In the genomic region with DNA sequence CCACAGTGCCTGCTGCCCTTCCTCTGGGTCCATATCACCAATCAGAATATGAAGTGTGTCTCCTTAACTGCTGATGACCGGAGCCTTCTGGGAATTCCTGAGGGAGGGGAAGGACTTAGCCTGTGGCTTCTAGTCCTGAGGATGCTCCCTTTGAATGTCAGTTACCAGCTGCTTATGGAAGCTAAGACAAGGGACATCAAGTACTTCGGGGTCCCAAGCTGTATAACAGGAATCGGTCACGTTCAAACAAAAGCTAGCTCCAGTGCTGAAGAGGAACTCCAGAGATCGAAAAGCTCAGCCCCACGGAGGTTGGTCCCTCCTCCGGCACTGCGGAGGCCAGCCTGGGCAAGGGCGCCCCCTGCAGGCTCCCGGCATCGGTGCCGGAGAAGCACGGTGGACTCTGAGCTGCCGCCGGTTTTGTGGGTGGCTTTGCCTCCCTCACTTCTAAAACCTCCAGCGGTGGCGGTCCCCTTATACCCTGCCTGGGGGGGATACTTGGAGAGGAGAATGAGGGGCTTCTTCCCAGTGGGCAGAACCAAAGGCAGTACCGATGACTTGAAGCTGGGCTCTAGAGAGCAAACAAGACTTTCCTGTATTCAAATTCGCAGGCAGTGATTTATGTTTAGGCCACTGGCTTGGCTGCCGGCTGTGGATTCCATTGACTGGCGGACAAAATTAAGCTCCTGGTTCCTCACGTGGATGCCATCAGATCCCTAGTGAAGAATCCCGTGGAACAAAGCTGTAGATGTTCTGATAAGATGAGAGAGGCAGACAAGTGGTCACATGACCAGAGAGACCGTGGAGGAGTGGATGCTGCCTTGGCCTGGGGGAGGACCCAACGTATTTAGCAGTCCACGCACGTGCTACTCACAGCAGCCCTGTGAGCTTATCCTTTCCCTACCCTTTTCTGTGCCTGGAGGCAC, we compare ENCODE assay signal across 1 cellular context.
TF ChIP-seq lines count a peak whose summit lies in the region.

No MANE protein-coding gene starts in this region.

TF ChIP-seq in HepG2, 621 proteins besides CTCF, POLR2A, EP300 and RAD21 (continued from another document and continues in another):
- no peak for TF ChIP-seq RFX3 (CRISPR knock-in tag; IDR thresholded peaks at IDR 0.05)
- no peak for TF ChIP-seq JUND (CRISPR knock-in tag; IDR thresholded peaks at IDR 0.05)
- peak; percentile 49; the same call in 1 of the 2 replicates for TF ChIP-seq ZNF350 (CRISPR knock-in tag; IDR thresholded peaks at IDR 0.05; ENCODE audit: borderline replicate concordance, low read depth)
- no peak for TF ChIP-seq FOXA3 (CRISPR knock-in tag; IDR thresholded peaks at IDR 0.05)
- TF ChIP-seq IKZF1 (IDR thresholded peaks at IDR 0.05), result no peak
- no peak for TF ChIP-seq GTF3A (CRISPR knock-in tag; conservative IDR thresholded peaks at IDR 0.05)
- TF ChIP-seq, protein P1, sequence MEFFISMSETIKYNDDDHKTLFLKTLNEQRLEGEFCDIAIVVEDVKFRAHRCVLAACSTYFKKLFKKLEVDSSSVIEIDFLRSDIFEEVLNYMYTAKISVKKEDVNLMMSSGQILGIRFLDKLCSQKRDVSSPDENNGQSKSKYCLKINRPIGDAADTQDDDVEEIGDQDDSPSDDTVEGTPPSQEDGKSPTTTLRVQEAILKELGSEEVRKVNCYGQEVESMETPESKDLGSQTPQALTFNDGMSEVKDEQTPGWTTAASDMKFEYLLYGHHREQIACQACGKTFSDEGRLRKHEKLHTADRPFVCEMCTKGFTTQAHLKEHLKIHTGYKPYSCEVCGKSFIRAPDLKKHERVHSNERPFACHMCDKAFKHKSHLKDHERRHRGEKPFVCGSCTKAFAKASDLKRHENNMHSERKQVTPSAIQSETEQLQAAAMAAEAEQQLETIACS (CRISPR knock-in tag; IDR thresholded peaks at IDR 0.05), result no peak
- peak; percentile 57 for TF ChIP-seq ZNF605 (CRISPR knock-in tag; IDR thresholded peaks at IDR 0.05)
- TF ChIP-seq HNRNPK (IDR thresholded peaks at IDR 0.05; ENCODE audit: low read depth, low read length, poor library complexity, severe bottlenecking), result no peak
- peak; percentile 65 for TF ChIP-seq SALL1 (CRISPR knock-in tag; IDR thresholded peaks at IDR 0.05)
- TF ChIP-seq ZMYM3 (CRISPR knock-in tag; IDR thresholded peaks at IDR 0.05), result no peak
- no peak for TF ChIP-seq ZNF543 (CRISPR knock-in tag; IDR thresholded peaks at IDR 0.05)
- TF ChIP-seq, protein P2, sequence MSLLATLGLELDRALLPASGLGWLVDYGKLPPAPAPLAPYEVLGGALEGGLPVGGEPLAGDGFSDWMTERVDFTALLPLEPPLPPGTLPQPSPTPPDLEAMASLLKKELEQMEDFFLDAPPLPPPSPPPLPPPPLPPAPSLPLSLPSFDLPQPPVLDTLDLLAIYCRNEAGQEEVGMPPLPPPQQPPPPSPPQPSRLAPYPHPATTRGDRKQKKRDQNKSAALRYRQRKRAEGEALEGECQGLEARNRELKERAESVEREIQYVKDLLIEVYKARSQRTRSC (CRISPR knock-in tag; IDR thresholded peaks at IDR 0.05; ENCODE audit: low read depth), result no peak
- TF ChIP-seq ZNF468 (CRISPR knock-in tag; IDR thresholded peaks at IDR 0.05), result no peak
- TF ChIP-seq ZNF530 (CRISPR knock-in tag; IDR thresholded peaks at IDR 0.05; ENCODE audit: low read depth), result no peak
- peak; percentile 98 for TF ChIP-seq ZFAT (CRISPR knock-in tag; conservative IDR thresholded peaks at IDR 0.05)
- TF ChIP-seq CC2D1A (CRISPR knock-in tag; IDR thresholded peaks at IDR 0.05), result no peak
- TF ChIP-seq TOE1 (CRISPR knock-in tag; IDR thresholded peaks at IDR 0.05), result no peak
- TF ChIP-seq, protein P3, sequence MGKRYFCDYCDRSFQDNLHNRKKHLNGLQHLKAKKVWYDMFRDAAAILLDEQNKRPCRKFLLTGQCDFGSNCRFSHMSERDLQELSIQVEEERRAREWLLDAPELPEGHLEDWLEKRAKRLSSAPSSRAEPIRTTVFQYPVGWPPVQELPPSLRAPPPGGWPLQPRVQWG (CRISPR knock-in tag; IDR thresholded peaks at IDR 0.05; ENCODE audit: borderline replicate concordance, low read depth), result no peak
- TF ChIP-seq MBNL3 (CRISPR knock-in tag; conservative IDR thresholded peaks at IDR 0.05), result no peak
- no peak for TF ChIP-seq ZNF709 (CRISPR knock-in tag; IDR thresholded peaks at IDR 0.05)
- no peak for TF ChIP-seq ZNF160 (CRISPR knock-in tag; IDR thresholded peaks at IDR 0.05)
- peak; percentile 58; the same call in 1 of the 2 replicates for TF ChIP-seq GATAD1 (CRISPR knock-in tag; IDR thresholded peaks at IDR 0.05)
- no peak for TF ChIP-seq CBX1 (IDR thresholded peaks at IDR 0.05; ENCODE audit: low read depth)
- no peak for TF ChIP-seq ZNF749 (CRISPR knock-in tag; IDR thresholded peaks at IDR 0.05; ENCODE audit: borderline replicate concordance)
- TF ChIP-seq SAFB2 (CRISPR knock-in tag; IDR thresholded peaks at IDR 0.05; ENCODE audit: borderline replicate concordance, low read depth), result no peak
- TF ChIP-seq FOXA1 (IDR thresholded peaks at IDR 0.05), result no peak
- no peak for TF ChIP-seq FOXA1 (CRISPR knock-in tag; IDR thresholded peaks at IDR 0.05)
- TF ChIP-seq ZSCAN29 (CRISPR knock-in tag; conservative IDR thresholded peaks at IDR 0.05), result no peak
- TF ChIP-seq MZF1 (CRISPR knock-in tag; IDR thresholded peaks at IDR 0.05; ENCODE audit: borderline replicate concordance), result no peak
- TF ChIP-seq, protein P4, sequence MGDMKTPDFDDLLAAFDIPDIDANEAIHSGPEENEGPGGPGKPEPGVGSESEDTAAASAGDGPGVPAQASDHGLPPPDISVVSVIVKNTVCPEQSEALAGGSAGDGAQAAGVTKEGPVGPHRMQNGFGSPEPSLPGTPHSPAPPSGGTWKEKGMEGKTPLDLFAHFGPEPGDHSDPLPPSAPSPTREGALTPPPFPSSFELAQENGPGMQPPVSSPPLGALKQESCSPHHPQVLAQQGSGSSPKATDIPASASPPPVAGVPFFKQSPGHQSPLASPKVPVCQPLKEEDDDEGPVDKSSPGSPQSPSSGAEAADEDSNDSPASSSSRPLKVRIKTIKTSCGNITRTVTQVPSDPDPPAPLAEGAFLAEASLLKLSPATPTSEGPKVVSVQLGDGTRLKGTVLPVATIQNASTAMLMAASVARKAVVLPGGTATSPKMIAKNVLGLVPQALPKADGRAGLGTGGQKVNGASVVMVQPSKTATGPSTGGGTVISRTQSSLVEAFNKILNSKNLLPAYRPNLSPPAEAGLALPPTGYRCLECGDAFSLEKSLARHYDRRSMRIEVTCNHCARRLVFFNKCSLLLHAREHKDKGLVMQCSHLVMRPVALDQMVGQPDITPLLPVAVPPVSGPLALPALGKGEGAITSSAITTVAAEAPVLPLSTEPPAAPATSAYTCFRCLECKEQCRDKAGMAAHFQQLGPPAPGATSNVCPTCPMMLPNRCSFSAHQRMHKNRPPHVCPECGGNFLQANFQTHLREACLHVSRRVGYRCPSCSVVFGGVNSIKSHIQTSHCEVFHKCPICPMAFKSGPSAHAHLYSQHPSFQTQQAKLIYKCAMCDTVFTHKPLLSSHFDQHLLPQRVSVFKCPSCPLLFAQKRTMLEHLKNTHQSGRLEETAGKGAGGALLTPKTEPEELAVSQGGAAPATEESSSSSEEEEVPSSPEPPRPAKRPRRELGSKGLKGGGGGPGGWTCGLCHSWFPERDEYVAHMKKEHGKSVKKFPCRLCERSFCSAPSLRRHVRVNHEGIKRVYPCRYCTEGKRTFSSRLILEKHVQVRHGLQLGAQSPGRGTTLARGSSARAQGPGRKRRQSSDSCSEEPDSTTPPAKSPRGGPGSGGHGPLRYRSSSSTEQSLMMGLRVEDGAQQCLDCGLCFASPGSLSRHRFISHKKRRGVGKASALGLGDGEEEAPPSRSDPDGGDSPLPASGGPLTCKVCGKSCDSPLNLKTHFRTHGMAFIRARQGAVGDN (CRISPR knock-in tag; IDR thresholded peaks at IDR 0.05), result peak; percentile 74
- no peak for TF ChIP-seq ZNF549 (CRISPR knock-in tag; IDR thresholded peaks at IDR 0.05)
- TF ChIP-seq, protein P5, sequence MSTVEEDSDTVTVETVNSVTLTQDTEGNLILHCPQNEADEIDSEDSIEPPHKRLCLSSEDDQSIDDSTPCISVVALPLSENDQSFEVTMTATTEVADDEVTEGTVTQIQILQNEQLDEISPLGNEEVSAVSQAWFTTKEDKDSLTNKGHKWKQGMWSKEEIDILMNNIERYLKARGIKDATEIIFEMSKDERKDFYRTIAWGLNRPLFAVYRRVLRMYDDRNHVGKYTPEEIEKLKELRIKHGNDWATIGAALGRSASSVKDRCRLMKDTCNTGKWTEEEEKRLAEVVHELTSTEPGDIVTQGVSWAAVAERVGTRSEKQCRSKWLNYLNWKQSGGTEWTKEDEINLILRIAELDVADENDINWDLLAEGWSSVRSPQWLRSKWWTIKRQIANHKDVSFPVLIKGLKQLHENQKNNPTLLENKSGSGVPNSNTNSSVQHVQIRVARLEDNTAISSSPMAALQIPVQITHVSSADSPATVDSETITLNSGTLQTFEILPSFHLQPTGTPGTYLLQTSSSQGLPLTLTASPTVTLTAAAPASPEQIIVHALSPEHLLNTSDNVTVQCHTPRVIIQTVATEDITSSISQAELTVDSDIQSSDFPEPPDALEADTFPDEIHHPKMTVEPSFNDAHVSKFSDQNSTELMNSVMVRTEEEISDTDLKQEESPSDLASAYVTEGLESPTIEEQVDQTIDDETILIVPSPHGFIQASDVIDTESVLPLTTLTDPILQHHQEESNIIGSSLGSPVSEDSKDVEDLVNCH (CRISPR knock-in tag; IDR thresholded peaks at IDR 0.05), result no peak
- TF ChIP-seq KDM1A (CRISPR knock-in tag; IDR thresholded peaks at IDR 0.05), result no peak
- no peak for TF ChIP-seq ZNF383 (CRISPR knock-in tag; IDR thresholded peaks at IDR 0.05; ENCODE audit: borderline replicate concordance)
- TF ChIP-seq, protein P6, sequence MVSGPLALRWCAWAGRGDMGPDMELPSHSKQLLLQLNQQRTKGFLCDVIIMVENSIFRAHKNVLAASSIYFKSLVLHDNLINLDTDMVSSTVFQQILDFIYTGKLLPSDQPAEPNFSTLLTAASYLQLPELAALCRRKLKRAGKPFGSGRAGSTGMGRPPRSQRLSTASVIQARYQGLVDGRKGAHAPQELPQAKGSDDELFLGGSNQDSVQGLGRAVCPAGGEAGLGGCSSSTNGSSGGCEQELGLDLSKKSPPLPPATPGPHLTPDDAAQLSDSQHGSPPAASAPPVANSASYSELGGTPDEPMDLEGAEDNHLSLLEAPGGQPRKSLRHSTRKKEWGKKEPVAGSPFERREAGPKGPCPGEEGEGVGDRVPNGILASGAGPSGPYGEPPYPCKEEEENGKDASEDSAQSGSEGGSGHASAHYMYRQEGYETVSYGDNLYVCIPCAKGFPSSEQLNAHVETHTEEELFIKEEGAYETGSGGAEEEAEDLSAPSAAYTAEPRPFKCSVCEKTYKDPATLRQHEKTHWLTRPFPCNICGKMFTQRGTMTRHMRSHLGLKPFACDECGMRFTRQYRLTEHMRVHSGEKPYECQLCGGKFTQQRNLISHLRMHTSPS (CRISPR knock-in tag; IDR thresholded peaks at IDR 0.05; ENCODE audit: low read depth), result no peak
- TF ChIP-seq HNRNPL (IDR thresholded peaks at IDR 0.05; ENCODE audit: low read depth, low read length), result no peak
- 0 out of 2 replicates have a peak, but pooled peaks have one; percentile 41 for TF ChIP-seq CAMTA2 (CRISPR knock-in tag; IDR thresholded peaks at IDR 0.05; ENCODE audit: borderline replicate concordance)
- TF ChIP-seq TCF7 (IDR thresholded peaks at IDR 0.05; ENCODE audit: low read depth), result no peak
- no peak for TF ChIP-seq ZNF33B (CRISPR knock-in tag; IDR thresholded peaks at IDR 0.05)
- TF ChIP-seq, protein P7, sequence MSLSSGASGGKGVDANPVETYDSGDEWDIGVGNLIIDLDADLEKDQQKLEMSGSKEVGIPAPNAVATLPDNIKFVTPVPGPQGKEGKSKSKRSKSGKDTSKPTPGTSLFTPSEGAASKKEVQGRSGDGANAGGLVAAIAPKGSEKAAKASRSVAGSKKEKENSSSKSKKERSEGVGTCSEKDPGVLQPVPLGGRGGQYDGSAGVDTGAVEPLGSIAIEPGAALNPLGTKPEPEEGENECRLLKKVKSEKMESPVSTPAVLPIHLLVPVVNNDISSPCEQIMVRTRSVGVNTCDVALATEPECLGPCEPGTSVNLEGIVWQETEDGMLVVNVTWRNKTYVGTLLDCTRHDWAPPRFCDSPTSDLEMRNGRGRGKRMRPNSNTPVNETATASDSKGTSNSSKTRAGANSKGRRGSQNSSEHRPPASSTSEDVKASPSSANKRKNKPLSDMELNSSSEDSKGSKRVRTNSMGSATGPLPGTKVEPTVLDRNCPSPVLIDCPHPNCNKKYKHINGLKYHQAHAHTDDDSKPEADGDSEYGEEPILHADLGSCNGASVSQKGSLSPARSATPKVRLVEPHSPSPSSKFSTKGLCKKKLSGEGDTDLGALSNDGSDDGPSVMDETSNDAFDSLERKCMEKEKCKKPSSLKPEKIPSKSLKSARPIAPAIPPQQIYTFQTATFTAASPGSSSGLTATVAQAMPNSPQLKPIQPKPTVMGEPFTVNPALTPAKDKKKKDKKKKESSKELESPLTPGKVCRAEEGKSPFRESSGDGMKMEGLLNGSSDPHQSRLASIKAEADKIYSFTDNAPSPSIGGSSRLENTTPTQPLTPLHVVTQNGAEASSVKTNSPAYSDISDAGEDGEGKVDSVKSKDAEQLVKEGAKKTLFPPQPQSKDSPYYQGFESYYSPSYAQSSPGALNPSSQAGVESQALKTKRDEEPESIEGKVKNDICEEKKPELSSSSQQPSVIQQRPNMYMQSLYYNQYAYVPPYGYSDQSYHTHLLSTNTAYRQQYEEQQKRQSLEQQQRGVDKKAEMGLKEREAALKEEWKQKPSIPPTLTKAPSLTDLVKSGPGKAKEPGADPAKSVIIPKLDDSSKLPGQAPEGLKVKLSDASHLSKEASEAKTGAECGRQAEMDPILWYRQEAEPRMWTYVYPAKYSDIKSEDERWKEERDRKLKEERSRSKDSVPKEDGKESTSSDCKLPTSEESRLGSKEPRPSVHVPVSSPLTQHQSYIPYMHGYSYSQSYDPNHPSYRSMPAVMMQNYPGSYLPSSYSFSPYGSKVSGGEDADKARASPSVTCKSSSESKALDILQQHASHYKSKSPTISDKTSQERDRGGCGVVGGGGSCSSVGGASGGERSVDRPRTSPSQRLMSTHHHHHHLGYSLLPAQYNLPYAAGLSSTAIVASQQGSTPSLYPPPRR (CRISPR knock-in tag; IDR thresholded peaks at IDR 0.05; ENCODE audit: borderline replicate concordance), result no peak
- TF ChIP-seq, protein P8, sequence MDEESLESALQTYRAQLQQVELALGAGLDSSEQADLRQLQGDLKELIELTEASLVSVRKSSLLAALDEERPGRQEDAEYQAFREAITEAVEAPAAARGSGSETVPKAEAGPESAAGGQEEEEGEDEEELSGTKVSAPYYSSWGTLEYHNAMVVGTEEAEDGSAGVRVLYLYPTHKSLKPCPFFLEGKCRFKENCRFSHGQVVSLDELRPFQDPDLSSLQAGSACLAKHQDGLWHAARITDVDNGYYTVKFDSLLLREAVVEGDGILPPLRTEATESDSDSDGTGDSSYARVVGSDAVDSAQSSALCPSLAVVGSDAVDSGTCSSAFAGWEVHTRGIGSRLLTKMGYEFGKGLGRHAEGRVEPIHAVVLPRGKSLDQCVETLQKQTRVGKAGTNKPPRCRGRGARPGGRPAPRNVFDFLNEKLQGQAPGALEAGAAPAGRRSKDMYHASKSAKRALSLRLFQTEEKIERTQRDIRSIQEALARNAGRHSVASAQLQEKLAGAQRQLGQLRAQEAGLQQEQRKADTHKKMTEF (CRISPR knock-in tag; IDR thresholded peaks at IDR 0.05), result peak; percentile 60; the same call in 1 of the 2 replicates
- no peak for TF ChIP-seq ZNF367 (CRISPR knock-in tag; IDR thresholded peaks at IDR 0.05; ENCODE audit: borderline replicate concordance)
- no peak for TF ChIP-seq ZNF558 (CRISPR knock-in tag; IDR thresholded peaks at IDR 0.05; ENCODE audit: borderline replicate concordance)
- no peak for TF ChIP-seq SP2 (CRISPR knock-in tag; IDR thresholded peaks at IDR 0.05)
- TF ChIP-seq ZNF674 (CRISPR knock-in tag; IDR thresholded peaks at IDR 0.05; ENCODE audit: low read depth), result no peak
